37 cellular contexts compared by ENCODE assay signal in the genomic region with DNA sequence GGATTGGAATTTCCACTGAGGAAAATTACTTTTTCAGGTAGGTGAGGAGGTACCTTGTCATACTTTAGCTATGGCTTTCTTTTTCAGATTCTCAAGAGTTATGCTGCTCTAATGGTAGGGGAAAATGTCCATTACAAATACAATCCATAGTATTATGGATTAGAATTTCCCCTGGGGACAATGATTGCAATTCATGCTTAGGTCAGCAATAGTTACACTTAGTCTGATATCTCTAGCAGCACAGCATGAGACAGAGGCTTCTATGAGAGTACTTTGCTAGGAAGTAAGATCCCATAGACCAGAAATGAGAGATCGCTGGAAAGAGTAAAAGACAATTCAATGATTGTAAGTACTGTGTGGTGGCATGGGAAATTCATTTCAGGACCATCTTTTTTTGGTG.
"Had no signal": no experiment of that assay in that cellular context is flagged by ENCODE, and none has a peak within 500 bp of the region (broad histone marks: within the 10 kb centered on the region; RNA-seq: fewer than 3 reads in every experiment).

No MANE protein-coding gene starts in this region.

- H3K27me3 ChIP-seq: adrenal gland, body of pancreas, brain microvascular endothelial cell, breast epithelium had no signal

- H3K9me3 ChIP-seq: adrenal gland, body of pancreas, breast epithelium had no signal

- DNase-seq: activated B cell treated with CpG ODN at 0.5 μM for 24 hours; activated CD4-positive, alpha-beta memory T cell treated with anti-CD3 and anti-CD28 coated beads for 36 hours; activated CD4-positive, alpha-beta T cell treated with anti-CD3 and anti-CD28 coated beads for 4 hours; activated CD4-positive, alpha-beta T cell treated with anti-CD3 and anti-CD28 coated beads, Interleukin-2, amount 10 ng/mL, durations not matched to agents 24 days and 14 days; activated CD4-positive, alpha-beta T cell treated with anti-CD3 and anti-CD28 coated beads, Interleukin-2, amount 50 U/mL, for 1 hour; activated CD4-positive, alpha-beta T cell treated with anti-CD3 and anti-CD28 coated beads, Interleukin-2, amount 50 U/mL, for 4 hours; activated CD4-positive, CD25-positive, alpha-beta regulatory T cell treated with anti-CD3 and anti-CD28 coated beads, Interleukin-2, amount 50 U/mL, for 72 hours; activated CD8-positive, alpha-beta memory T cell treated with anti-CD3 and anti-CD28 coated beads, Interleukin-2, amount 50 U/mL, for 4 hours; activated CD8-positive, alpha-beta T cell treated with anti-CD3 and anti-CD28 coated beads for 36 hours; activated effector memory CD4-positive, alpha-beta T cell treated with anti-CD3 and anti-CD28 coated beads, Interleukin-2, amount 50 U/mL, for 16 hours; activated gamma-delta T cell treated with Interleukin-2 at 50 U/mL for 16 hours; activated naive CD4-positive, alpha-beta T cell; activated naive CD4-positive, alpha-beta T cell treated with anti-CD3 and anti-CD28 coated beads for 36 hours; activated naive CD4-positive, alpha-beta T cell treated with anti-CD3 and anti-CD28 coated beads, Interleukin-2, amount 50 U/mL, for 16 hours; activated naive CD8-positive, alpha-beta T cell treated with anti-CD3 and anti-CD28 coated beads for 36 hours; activated T-cell treated with anti-CD3 and anti-CD28 coated beads for 4 hours; activated T-cell treated with anti-CD3 and anti-CD28 coated beads, Interleukin-2, amount 50 U/mL, for 1 hour; activated T-cell treated with anti-CD3 and anti-CD28 coated beads, Interleukin-2, amount 50 U/mL, for 4 hours; activated T-cell treated with anti-CD3 and anti-CD28 coated beads, Interleukin-2, amount 50 U/mL, for 72 hours; adrenal gland; amniotic stem cell; aorta; body of pancreas; brain microvascular endothelial cell; central memory CD4-positive, alpha-beta T cell; T-helper 1 cell; T-helper 2 cell; T-helper 9 cell had no signal

- H3K4me3 Mint-ChIP-seq: activated B cell treated with CpG ODN at 0.5 μM for 24 hours; activated CD4-positive, alpha-beta memory T cell treated with anti-CD3 and anti-CD28 coated beads for 36 hours; activated CD4-positive, alpha-beta T cell treated with anti-CD3 and anti-CD28 coated beads, Interleukin-2, amount 10 ng/mL, durations not matched to agents 24 days and 14 days; activated CD8-positive, alpha-beta T cell treated with anti-CD3 and anti-CD28 coated beads for 36 hours; activated naive CD4-positive, alpha-beta T cell treated with anti-CD3 and anti-CD28 coated beads for 36 hours; activated naive CD8-positive, alpha-beta T cell treated with anti-CD3 and anti-CD28 coated beads for 36 hours; activated T-cell treated with anti-CD3 and anti-CD28 coated beads, Interleukin-2, amount 50 U/mL, for 4 hours; activated T-cell treated with anti-CD3 and anti-CD28 coated beads, Interleukin-2, amount 50 U/mL, for 72 hours; activated T-helper 1 cell treated with anti-CD3 and anti-CD28 coated beads, Interleukin-12 subunit alpha, Interleukin-12 subunit beta, Interleukin-2, Interleukin-4 antibody, amounts not matched to agents 30 ng/mL and 10 ng/mL and 1 ng/mL, durations not matched to agents 14 hours and 24 hours and 36 hours; activated T-helper 17 cell treated with anti-CD3 and anti-CD28 coated beads, Interleukin-2, amount 50 U/mL, for 72 hours; T-helper 1 cell treated with Interleukin-12 subunit alpha and Interleukin-12 subunit beta and Interleukin-4 antibody, amounts not matched to agents 30 μg/mL and 1 μg/mL, for 36 hours; T-helper 2 cell treated with Interferon-gamma antibody and Interleukin-4, amounts not matched to agents 5 μg/mL and 100 μg/mL, for 36 hours had no signal

- H3K4me3 ChIP-seq: adrenal gland, body of pancreas, breast epithelium had no signal

- ATAC-seq: activated CD8-positive, alpha-beta T cell treated with anti-CD3 and anti-CD28 coated beads for 36 hours; activated naive CD4-positive, alpha-beta T cell treated with anti-CD3 and anti-CD28 coated beads, Interleukin-2, amount 50 U/mL, for 72 hours; activated T-cell treated with anti-CD3 and anti-CD28 coated beads, Interleukin-2, amount 50 U/mL, for 4 hours; activated T-cell treated with anti-CD3 and anti-CD28 coated beads, Interleukin-2, amount 50 U/mL, for 72 hours; activated T-helper 17 cell treated with anti-CD3 and anti-CD28 coated beads, Interleukin-2, amount 50 U/mL, for 72 hours; body of pancreas had no signal

- H3K36me3 Mint-ChIP-seq: activated CD4-positive, alpha-beta memory T cell treated with anti-CD3 and anti-CD28 coated beads for 36 hours; activated naive CD8-positive, alpha-beta T cell treated with anti-CD3 and anti-CD28 coated beads for 36 hours had no signal

- H3K4me1 Mint-ChIP-seq: activated B cell treated with CpG ODN at 0.5 μM for 24 hours; activated CD4-positive, alpha-beta T cell treated with anti-CD3 and anti-CD28 coated beads, Interleukin-2, amount 10 ng/mL, durations not matched to agents 24 days and 14 days; activated naive CD8-positive, alpha-beta T cell treated with anti-CD3 and anti-CD28 coated beads for 36 hours; activated T-helper 17 cell treated with anti-CD3 and anti-CD28 coated beads, Interleukin-2, amount 50 U/mL, for 72 hours had no signal

- FAIRE-seq: astrocyte, TTC549 had no signal

- H3K27ac ChIP-seq: adrenal gland, body of pancreas, brain microvascular endothelial cell, breast epithelium, VCaP had no signal

- H3K27me3 Mint-ChIP-seq: activated B cell treated with CpG ODN at 0.5 μM for 24 hours; activated CD4-positive, alpha-beta memory T cell treated with anti-CD3 and anti-CD28 coated beads for 36 hours; activated CD4-positive, alpha-beta T cell treated with anti-CD3 and anti-CD28 coated beads, Interleukin-2, amount 10 ng/mL, durations not matched to agents 24 days and 14 days; activated CD8-positive, alpha-beta T cell treated with anti-CD3 and anti-CD28 coated beads for 36 hours; activated naive CD8-positive, alpha-beta T cell treated with anti-CD3 and anti-CD28 coated beads for 36 hours; activated T-helper 17 cell treated with anti-CD3 and anti-CD28 coated beads, Interleukin-2, amount 50 U/mL, for 72 hours had no signal

- H3K4me1 ChIP-seq: adrenal gland, body of pancreas, breast epithelium had no signal

- H3K36me3 ChIP-seq: adrenal gland, brain microvascular endothelial cell, breast epithelium had no signal

- H3K27ac Mint-ChIP-seq: activated B cell treated with CpG ODN at 0.5 μM for 24 hours; activated CD4-positive, alpha-beta memory T cell treated with anti-CD3 and anti-CD28 coated beads for 36 hours; activated CD4-positive, alpha-beta T cell treated with anti-CD3 and anti-CD28 coated beads, Interleukin-2, amount 10 ng/mL, durations not matched to agents 24 days and 14 days; activated CD8-positive, alpha-beta T cell treated with anti-CD3 and anti-CD28 coated beads for 36 hours; activated naive CD4-positive, alpha-beta T cell treated with anti-CD3 and anti-CD28 coated beads for 36 hours; activated naive CD4-positive, alpha-beta T cell treated with anti-CD3 and anti-CD28 coated beads, Interleukin-2, amount 50 U/mL, for 72 hours; activated naive CD8-positive, alpha-beta T cell treated with anti-CD3 and anti-CD28 coated beads for 36 hours; activated T-cell treated with anti-CD3 and anti-CD28 coated beads, Interleukin-2, amount 50 U/mL, for 72 hours; activated T-helper 1 cell treated with anti-CD3 and anti-CD28 coated beads, Interleukin-12 subunit alpha, Interleukin-12 subunit beta, Interleukin-2, Interleukin-4 antibody, amounts not matched to agents 30 ng/mL and 10 ng/mL and 1 ng/mL, durations not matched to agents 14 hours and 24 hours and 36 hours; activated T-helper 17 cell treated with anti-CD3 and anti-CD28 coated beads, Interleukin-2, amount 50 U/mL, for 72 hours; T-helper 1 cell treated with Interleukin-12 subunit alpha and Interleukin-12 subunit beta and Interleukin-4 antibody, amounts not matched to agents 30 μg/mL and 1 μg/mL, for 36 hours; T-helper 2 cell treated with Interferon-gamma antibody and Interleukin-4, amounts not matched to agents 5 μg/mL and 100 μg/mL, for 36 hours had no signal
